ENCODE assay signal across 1 cellular context in genomic region chr9:137044042-137044441, GRCh38.
TF ChIP-seq lines count a peak whose summit lies in the region.

No MANE protein-coding gene starts in this region.

TF ChIP-seq in A549, 52 proteins besides CTCF, POLR2A, EP300 and RAD21 (continued from another document):
- no peak for TF ChIP-seq REST (IDR thresholded peaks at IDR 0.05)
- no peak for TF ChIP-seq E2F6 (IDR thresholded peaks at IDR 0.05; ENCODE audit: borderline replicate concordance, low read depth)
- TF ChIP-seq MAZ (IDR thresholded peaks at IDR 0.05; ENCODE audit: borderline replicate concordance, low read depth, low read length), result no peak
- TF ChIP-seq ZFP36 (IDR thresholded peaks at IDR 0.05; ENCODE audit: borderline replicate concordance, partially characterized antibody), result no peak
- TF ChIP-seq CBX2 (IDR thresholded peaks at IDR 0.05; ENCODE audit: borderline replicate concordance, low read depth), result no peak
- TF ChIP-seq RNF2 (IDR thresholded peaks at IDR 0.05; ENCODE audit: borderline replicate concordance, low read depth), result no peak
- no peak for TF ChIP-seq POLR2AphosphoS2 (conservative IDR thresholded peaks at IDR 0.05; ENCODE audit: low read length)
- no peak for TF ChIP-seq ATOH8 (CRISPR knock-in tag; IDR thresholded peaks at IDR 0.05; ENCODE audit: low read depth)
- TF ChIP-seq NFE2L2 (conservative IDR thresholded peaks at IDR 0.05; ENCODE audit: low read length), result no peak
TF ChIP-seq in A549: peak in this region for 0.
